Comparison of ENCODE assay signal across 1 cellular context in the genomic region with DNA sequence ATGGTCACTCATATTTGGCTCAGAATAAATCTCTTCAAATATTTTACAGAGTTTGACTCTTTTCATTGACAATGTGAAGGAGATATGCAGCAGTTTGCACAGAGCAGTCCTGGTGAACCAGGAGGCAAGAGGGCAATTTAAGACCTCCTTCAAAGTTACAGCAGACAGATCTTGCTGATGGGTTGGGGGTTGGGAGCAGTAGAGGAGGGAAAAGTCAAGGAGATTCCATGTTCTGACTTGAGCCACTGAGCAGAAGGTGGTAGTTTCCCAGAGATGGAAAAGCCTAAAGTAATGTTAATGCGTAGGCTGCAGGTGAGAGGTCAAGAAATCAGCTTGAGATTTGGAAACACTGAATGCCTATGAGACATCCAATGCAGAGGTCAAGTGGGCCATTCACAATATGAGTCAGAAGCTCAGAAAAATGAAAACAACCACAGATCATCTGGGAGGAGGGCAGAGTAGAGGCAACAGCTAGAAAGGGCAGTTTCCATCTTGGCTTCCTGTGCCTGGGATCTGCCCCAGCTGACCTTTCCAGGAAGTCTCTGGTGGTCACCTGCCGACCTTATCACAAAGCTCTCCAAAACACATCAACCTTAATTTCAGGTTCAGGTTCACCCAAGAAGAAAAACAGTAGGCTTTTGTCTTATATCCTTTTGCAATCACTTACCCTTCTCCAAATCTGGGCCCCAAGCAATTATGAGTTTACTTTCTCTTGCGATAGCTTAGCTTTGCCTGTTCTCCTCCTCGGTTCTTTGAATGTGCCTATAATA.
A peak's percentile ranks its signal among the peaks of the same experiment; 100 is the strongest.
TF ChIP-seq lines count a peak whose summit lies in the region.

No MANE protein-coding gene starts in this region.

TF ChIP-seq in HepG2, 621 proteins besides CTCF, POLR2A, EP300 and RAD21 (continued from another document and continues in another):
- TF ChIP-seq, protein P1, sequence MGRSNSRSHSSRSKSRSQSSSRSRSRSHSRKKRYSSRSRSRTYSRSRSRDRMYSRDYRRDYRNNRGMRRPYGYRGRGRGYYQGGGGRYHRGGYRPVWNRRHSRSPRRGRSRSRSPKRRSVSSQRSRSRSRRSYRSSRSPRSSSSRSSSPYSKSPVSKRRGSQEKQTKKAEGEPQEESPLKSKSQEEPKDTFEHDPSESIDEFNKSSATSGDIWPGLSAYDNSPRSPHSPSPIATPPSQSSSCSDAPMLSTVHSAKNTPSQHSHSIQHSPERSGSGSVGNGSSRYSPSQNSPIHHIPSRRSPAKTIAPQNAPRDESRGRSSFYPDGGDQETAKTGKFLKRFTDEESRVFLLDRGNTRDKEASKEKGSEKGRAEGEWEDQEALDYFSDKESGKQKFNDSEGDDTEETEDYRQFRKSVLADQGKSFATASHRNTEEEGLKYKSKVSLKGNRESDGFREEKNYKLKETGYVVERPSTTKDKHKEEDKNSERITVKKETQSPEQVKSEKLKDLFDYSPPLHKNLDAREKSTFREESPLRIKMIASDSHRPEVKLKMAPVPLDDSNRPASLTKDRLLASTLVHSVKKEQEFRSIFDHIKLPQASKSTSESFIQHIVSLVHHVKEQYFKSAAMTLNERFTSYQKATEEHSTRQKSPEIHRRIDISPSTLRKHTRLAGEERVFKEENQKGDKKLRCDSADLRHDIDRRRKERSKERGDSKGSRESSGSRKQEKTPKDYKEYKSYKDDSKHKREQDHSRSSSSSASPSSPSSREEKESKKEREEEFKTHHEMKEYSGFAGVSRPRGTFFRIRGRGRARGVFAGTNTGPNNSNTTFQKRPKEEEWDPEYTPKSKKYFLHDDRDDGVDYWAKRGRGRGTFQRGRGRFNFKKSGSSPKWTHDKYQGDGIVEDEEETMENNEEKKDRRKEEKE (IDR thresholded peaks at IDR 0.05), result no peak
- TF ChIP-seq ZNF883 (CRISPR knock-in tag; IDR thresholded peaks at IDR 0.05; ENCODE audit: not compliant biosample characterization) (no peak), ZNF749 (CRISPR knock-in tag; IDR thresholded peaks at IDR 0.05; ENCODE audit: borderline replicate concordance) (no peak), MAZ (IDR thresholded peaks at IDR 0.05; ENCODE audit: borderline replicate concordance, low read depth, low read length) (no peak), MAZ (CRISPR knock-in tag; IDR thresholded peaks at IDR 0.05; ENCODE audit: low read depth) (no peak), ZNF136 (CRISPR knock-in tag; IDR thresholded peaks at IDR 0.05; ENCODE audit: low read depth) (no peak; the same call in 1 of the 2 replicates), DPF2 (CRISPR knock-in tag; IDR thresholded peaks at IDR 0.05; ENCODE audit: borderline replicate concordance, low read depth) (peak; percentile 55; the same call in 1 of the 2 replicates), ZNF777 (CRISPR knock-in tag; IDR thresholded peaks at IDR 0.05) (no peak), ZFP90 (CRISPR knock-in tag; IDR thresholded peaks at IDR 0.05; ENCODE audit: borderline replicate concordance) (no peak), ZFP36L1 (CRISPR knock-in tag; IDR thresholded peaks at IDR 0.05) (no peak; the same call in 1 of the 2 replicates), ZNF768 (CRISPR knock-in tag; IDR thresholded peaks at IDR 0.05) (no peak), MEIS1 (CRISPR knock-in tag; IDR thresholded peaks at IDR 0.05; ENCODE audit: borderline replicate concordance) (peak; percentile 64; the same call in 1 of the 2 replicates), NR1H2 (CRISPR knock-in tag; IDR thresholded peaks at IDR 0.05; ENCODE audit: borderline replicate concordance, low read depth) (no peak), HMG20A (CRISPR knock-in tag; IDR thresholded peaks at IDR 0.05; ENCODE audit: borderline replicate concordance) (peak; percentile 87; the same call in 1 of the 2 replicates), FOXJ3 (CRISPR knock-in tag; IDR thresholded peaks at IDR 0.05; ENCODE audit: borderline replicate concordance) (peak; percentile 49; the same call in 1 of the 2 replicates), ZNF652 (CRISPR knock-in tag; IDR thresholded peaks at IDR 0.05; ENCODE audit: borderline replicate concordance, low read depth) (no peak), SOX13 (IDR thresholded peaks at IDR 0.05) (peak; percentile 85), SOX13 (CRISPR knock-in tag; conservative IDR thresholded peaks at IDR 0.05 in 1 of 2, IDR thresholded peaks at IDR 0.05 in 1 of 2) (peak; percentile 41 to 98; a peak in 2 of 4 replicates), FOXO1 (CRISPR knock-in tag; IDR thresholded peaks at IDR 0.05) (peak; percentile 91), MYC (CRISPR knock-in tag; IDR thresholded peaks at IDR 0.05; ENCODE audit: borderline replicate concordance) (no peak), ZNF562 (CRISPR knock-in tag; IDR thresholded peaks at IDR 0.05; ENCODE audit: borderline replicate concordance) (no peak), ZFP41 (CRISPR knock-in tag; IDR thresholded peaks at IDR 0.05; ENCODE audit: borderline replicate concordance) (0 out of 2 replicates have a peak, but pooled peaks have one; percentile 48), IKZF4 (CRISPR knock-in tag; IDR thresholded peaks at IDR 0.05; ENCODE audit: borderline replicate concordance, low read depth, not compliant biosample characterization) (no peak), ZNF44 (CRISPR knock-in tag; IDR thresholded peaks at IDR 0.05) (no peak), AHR (CRISPR knock-in tag; IDR thresholded peaks at IDR 0.05) (no peak), SATB2 (CRISPR knock-in tag; IDR thresholded peaks at IDR 0.05) (no peak), KLF13 (CRISPR knock-in tag; IDR thresholded peaks at IDR 0.05) (no peak), GFI1 (CRISPR knock-in tag; IDR thresholded peaks at IDR 0.05; ENCODE audit: borderline replicate concordance) (peak; percentile 45; the same call in 1 of the 2 replicates), PRMT3 (CRISPR knock-in tag; IDR thresholded peaks at IDR 0.05; ENCODE audit: borderline replicate concordance, low read depth) (no peak)
- TF ChIP-seq, protein P2, sequence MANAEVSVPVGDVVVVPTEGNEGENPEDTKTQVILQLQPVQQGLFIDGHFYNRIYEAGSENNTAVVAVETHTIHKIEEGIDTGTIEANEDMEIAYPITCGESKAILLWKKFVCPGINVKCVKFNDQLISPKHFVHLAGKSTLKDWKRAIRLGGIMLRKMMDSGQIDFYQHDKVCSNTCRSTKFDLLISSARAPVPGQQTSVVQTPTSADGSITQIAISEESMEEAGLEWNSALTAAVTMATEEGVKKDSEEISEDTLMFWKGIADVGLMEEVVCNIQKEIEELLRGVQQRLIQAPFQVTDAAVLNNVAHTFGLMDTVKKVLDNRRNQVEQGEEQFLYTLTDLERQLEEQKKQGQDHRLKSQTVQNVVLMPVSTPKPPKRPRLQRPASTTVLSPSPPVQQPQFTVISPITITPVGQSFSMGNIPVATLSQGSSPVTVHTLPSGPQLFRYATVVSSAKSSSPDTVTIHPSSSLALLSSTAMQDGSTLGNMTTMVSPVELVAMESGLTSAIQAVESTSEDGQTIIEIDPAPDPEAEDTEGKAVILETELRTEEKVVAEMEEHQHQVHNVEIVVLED (CRISPR knock-in tag; IDR thresholded peaks at IDR 0.05; ENCODE audit: borderline replicate concordance), result 0 out of 2 replicates have a peak, but pooled peaks have one; percentile 13
- TF ChIP-seq, protein P3, sequence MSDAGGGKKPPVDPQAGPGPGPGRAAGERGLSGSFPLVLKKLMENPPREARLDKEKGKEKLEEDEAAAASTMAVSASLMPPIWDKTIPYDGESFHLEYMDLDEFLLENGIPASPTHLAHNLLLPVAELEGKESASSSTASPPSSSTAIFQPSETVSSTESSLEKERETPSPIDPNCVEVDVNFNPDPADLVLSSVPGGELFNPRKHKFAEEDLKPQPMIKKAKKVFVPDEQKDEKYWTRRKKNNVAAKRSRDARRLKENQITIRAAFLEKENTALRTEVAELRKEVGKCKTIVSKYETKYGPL (CRISPR knock-in tag; IDR thresholded peaks at IDR 0.05), result no peak
- TF ChIP-seq, protein P4, sequence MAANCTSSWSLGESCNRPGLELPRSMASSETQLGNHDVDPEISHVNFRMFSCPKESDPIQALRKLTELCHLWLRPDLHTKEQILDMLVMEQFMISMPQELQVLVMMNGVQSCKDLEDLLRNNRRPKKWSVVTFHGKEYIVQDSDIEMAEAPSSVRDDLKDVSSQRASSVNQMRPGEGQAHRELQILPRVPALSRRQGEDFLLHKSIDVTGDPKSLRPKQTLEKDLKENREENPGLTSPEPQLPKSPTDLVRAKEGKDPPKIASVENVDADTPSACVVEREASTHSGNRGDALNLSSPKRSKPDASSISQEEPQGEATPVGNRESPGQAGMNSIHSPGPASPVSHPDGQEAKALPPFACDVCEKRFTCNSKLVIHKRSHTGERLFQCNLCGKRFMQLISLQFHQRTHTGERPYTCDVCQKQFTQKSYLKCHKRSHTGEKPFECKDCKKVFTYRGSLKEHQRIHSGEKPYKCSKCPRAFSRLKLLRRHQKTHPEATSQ (CRISPR knock-in tag; IDR thresholded peaks at IDR 0.05; ENCODE audit: borderline replicate concordance), result no peak
- TF ChIP-seq, protein P5, sequence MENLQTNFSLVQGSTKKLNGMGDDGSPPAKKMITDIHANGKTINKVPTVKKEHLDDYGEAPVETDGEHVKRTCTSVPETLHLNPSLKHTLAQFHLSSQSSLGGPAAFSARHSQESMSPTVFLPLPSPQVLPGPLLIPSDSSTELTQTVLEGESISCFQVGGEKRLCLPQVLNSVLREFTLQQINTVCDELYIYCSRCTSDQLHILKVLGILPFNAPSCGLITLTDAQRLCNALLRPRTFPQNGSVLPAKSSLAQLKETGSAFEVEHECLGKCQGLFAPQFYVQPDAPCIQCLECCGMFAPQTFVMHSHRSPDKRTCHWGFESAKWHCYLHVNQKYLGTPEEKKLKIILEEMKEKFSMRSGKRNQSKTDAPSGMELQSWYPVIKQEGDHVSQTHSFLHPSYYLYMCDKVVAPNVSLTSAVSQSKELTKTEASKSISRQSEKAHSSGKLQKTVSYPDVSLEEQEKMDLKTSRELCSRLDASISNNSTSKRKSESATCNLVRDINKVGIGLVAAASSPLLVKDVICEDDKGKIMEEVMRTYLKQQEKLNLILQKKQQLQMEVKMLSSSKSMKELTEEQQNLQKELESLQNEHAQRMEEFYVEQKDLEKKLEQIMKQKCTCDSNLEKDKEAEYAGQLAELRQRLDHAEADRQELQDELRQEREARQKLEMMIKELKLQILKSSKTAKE (CRISPR knock-in tag; IDR thresholded peaks at IDR 0.05; ENCODE audit: borderline replicate concordance), result peak; percentile 64
- TF ChIP-seq, protein P6, sequence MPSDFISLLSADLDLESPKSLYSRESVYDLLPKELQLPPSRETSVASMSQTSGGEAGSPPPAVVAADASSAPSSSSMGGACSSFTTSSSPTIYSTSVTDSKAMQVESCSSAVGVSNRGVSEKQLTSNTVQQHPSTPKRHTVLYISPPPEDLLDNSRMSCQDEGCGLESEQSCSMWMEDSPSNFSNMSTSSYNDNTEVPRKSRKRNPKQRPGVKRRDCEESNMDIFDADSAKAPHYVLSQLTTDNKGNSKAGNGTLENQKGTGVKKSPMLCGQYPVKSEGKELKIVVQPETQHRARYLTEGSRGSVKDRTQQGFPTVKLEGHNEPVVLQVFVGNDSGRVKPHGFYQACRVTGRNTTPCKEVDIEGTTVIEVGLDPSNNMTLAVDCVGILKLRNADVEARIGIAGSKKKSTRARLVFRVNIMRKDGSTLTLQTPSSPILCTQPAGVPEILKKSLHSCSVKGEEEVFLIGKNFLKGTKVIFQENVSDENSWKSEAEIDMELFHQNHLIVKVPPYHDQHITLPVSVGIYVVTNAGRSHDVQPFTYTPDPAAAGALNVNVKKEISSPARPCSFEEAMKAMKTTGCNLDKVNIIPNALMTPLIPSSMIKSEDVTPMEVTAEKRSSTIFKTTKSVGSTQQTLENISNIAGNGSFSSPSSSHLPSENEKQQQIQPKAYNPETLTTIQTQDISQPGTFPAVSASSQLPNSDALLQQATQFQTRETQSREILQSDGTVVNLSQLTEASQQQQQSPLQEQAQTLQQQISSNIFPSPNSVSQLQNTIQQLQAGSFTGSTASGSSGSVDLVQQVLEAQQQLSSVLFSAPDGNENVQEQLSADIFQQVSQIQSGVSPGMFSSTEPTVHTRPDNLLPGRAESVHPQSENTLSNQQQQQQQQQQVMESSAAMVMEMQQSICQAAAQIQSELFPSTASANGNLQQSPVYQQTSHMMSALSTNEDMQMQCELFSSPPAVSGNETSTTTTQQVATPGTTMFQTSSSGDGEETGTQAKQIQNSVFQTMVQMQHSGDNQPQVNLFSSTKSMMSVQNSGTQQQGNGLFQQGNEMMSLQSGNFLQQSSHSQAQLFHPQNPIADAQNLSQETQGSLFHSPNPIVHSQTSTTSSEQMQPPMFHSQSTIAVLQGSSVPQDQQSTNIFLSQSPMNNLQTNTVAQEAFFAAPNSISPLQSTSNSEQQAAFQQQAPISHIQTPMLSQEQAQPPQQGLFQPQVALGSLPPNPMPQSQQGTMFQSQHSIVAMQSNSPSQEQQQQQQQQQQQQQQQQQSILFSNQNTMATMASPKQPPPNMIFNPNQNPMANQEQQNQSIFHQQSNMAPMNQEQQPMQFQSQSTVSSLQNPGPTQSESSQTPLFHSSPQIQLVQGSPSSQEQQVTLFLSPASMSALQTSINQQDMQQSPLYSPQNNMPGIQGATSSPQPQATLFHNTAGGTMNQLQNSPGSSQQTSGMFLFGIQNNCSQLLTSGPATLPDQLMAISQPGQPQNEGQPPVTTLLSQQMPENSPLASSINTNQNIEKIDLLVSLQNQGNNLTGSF (CRISPR knock-in tag; IDR thresholded peaks at IDR 0.05), result no peak
- TF ChIP-seq, protein P7, sequence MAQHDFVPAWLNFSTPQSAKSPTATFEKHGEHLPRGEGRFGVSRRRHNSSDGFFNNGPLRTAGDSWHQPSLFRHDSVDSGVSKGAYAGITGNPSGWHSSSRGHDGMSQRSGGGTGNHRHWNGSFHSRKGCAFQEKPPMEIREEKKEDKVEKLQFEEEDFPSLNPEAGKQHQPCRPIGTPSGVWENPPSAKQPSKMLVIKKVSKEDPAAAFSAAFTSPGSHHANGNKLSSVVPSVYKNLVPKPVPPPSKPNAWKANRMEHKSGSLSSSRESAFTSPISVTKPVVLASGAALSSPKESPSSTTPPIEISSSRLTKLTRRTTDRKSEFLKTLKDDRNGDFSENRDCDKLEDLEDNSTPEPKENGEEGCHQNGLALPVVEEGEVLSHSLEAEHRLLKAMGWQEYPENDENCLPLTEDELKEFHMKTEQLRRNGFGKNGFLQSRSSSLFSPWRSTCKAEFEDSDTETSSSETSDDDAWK (CRISPR knock-in tag; IDR thresholded peaks at IDR 0.05), result no peak
- TF ChIP-seq, protein P8, sequence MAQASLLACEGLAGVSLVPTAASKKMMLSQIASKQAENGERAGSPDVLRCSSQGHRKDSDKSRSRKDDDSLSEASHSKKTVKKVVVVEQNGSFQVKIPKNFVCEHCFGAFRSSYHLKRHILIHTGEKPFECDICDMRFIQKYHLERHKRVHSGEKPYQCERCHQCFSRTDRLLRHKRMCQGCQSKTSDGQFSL (CRISPR knock-in tag; IDR thresholded peaks at IDR 0.05), result no peak
- TF ChIP-seq, protein P9, sequence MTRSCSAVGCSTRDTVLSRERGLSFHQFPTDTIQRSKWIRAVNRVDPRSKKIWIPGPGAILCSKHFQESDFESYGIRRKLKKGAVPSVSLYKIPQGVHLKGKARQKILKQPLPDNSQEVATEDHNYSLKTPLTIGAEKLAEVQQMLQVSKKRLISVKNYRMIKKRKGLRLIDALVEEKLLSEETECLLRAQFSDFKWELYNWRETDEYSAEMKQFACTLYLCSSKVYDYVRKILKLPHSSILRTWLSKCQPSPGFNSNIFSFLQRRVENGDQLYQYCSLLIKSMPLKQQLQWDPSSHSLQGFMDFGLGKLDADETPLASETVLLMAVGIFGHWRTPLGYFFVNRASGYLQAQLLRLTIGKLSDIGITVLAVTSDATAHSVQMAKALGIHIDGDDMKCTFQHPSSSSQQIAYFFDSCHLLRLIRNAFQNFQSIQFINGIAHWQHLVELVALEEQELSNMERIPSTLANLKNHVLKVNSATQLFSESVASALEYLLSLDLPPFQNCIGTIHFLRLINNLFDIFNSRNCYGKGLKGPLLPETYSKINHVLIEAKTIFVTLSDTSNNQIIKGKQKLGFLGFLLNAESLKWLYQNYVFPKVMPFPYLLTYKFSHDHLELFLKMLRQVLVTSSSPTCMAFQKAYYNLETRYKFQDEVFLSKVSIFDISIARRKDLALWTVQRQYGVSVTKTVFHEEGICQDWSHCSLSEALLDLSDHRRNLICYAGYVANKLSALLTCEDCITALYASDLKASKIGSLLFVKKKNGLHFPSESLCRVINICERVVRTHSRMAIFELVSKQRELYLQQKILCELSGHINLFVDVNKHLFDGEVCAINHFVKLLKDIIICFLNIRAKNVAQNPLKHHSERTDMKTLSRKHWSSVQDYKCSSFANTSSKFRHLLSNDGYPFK (CRISPR knock-in tag; IDR thresholded peaks at IDR 0.05; ENCODE audit: borderline replicate concordance), result no peak
